8 cellular contexts compared by ENCODE assay signal in the genomic region with DNA sequence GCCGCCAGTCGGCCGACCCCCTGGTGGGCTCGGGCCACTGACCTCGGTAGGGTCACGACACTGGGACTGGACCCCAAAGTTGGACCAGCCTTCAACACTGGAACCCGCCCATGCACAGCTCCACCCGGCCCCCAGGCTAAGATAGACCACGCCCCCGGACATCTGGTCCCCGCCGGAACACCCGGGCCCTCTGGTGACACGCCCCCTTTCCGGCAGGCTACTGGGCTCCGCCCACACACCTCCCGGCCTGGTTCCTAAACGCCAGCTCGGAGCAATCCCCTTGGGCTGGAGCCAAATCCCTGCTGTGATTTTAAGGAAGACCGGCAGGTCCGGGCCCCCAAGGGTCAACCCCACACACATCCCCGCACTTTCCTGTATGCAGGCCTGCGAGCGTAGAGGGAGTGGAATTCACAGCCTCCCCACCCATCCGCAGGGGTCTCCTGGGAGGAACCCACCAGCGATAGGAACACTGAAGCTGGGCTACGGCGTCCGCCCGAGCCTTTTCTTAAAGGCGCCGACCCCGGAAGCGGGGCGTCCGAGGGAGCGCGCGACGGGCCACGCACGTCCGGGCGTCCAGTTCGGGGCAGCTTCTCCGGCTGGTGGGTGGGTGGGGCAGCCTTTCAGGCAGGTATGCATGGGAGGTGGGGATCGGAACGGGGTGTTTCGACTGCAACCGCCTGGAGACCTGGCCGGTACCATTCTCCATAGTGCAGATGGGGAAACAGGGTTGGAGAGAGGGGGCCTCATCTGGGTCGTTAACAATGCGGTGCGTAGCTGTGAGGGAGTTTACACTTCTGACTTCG.
DNase-seq lines count a peak whose midpoint lies in the region; ATAC-seq and TF ChIP-seq lines count a peak whose summit lies in the region.

A gene with protein sequence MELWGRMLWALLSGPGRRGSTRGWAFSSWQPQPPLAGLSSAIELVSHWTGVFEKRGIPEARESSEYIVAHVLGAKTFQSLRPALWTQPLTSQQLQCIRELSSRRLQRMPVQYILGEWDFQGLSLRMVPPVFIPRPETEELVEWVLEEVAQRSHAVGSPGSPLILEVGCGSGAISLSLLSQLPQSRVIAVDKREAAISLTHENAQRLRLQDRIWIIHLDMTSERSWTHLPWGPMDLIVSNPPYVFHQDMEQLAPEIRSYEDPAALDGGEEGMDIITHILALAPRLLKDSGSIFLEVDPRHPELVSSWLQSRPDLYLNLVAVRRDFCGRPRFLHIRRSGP (plus strand): TSS at position 576 of the 803 bp plus-strand sequence. CDS start 1,583 bp downstream, outside the sequence.

- H3K27ac ChIP-seq in cingulate gyrus (ENCODE audit: low read depth, low read length): peak within 1 kb of the TSS; percentile 90

- DNase-seq in AML-193 (lab: John Stamatoyannopoulos, UW) (peak; percentile 90 to 91), NCI-H524 (lab: John Stamatoyannopoulos, UW) (peak; percentile 90 to 92), kidney glomerular epithelial cell (lab: John Stamatoyannopoulos, UW) (peak; percentile 85)
- peak; percentile 91 to 97 for DNase-seq in activated CD4-positive, alpha-beta T cell treated with anti-CD3 and anti-CD28 coated beads for 4 hours
- DNase-seq in stimulated activated CD4-positive, alpha-beta T cell treated with anti-CD3 and anti-CD28 coated beads, Interleukin-1b, Interleukin-23, amount 100 ng/mL, for 1 hour (ENCODE audit: low read depth in 2 of 2): peak; percentile 76 to 81

- peak; percentile 67 for TF ChIP-seq POLR2A in GM19099 (IDR thresholded peaks at IDR 0.05; ENCODE audit: extremely low read depth, insufficient read length, low read depth)

- ATAC-seq in HG03432 (IDR thresholded peaks at IDR 0.05; ENCODE audit: unreplicated experiment): peak; percentile 68

Comparison
In these comparisons a context has a peak if more than half of its experiments do, and no peak if none do; other contexts are left out.
1. Peak in every context shown above with its lines: DNase-seq, ATAC-seq and H3K27ac ChIP-seq.